10 cellular contexts compared by ENCODE assay signal in genomic region chr3:53140575-53141467, GRCh38. TPM values are rescaled to one million over a fixed set of nuclear protein-coding genes. Genes with fewer than 3 reads are reported as not detected.
DNase-seq lines count a peak whose midpoint lies in the region; ATAC-seq and TF ChIP-seq lines count a peak whose summit lies in the region.
"Had no signal": no experiment of that assay in that cellular context is flagged by ENCODE, and none has a peak within 500 bp of the region (broad histone marks: within the 10 kb centered on the region; RNA-seq: fewer than 3 reads in every experiment).

No MANE protein-coding gene starts in this region.

- H3K9me3 Mint-ChIP-seq in activated CD8-positive, alpha-beta memory T cell treated with anti-CD3 and anti-CD28 coated beads, Interleukin-2, amount 10 ng/mL, durations not matched to agents 7 days and 5 days (ENCODE audit: low read depth) = no peaks in the 10 kb centered on the region
- no peaks in the 10 kb centered on the region for H3K9me3 Mint-ChIP-seq in stimulated activated naive B cell treated with anti-CD40 and anti-IgM and Interleukin-4, amounts not matched to agents 10 μg/mL and 1 μg/mL and 100 μg/mL, for 72 hours

- DNase-seq in activated CD8-positive, alpha-beta memory T cell treated with anti-CD3 and anti-CD28 coated beads, Interleukin-2, amount 10 ng/mL, durations not matched to agents 7 days and 5 days = no peak
- DNase-seq in activated CD8-positive, alpha-beta memory T cell treated with anti-CD3 and anti-CD28 coated beads, Interleukin-2, amount 50 U/mL, for 48 hours = no peak
- DNase-seq in OCI-LY7 (ENCODE audit: low spot score) = no peak
- peak; percentile 68 for DNase-seq in fibroblast of pulmonary artery (ENCODE audit: low read depth)
- no peak for DNase-seq in stimulated activated naive B cell treated with anti-CD40 and anti-IgM and Interleukin-4, amounts not matched to agents 10 μg/mL and 1 μg/mL and 100 μg/mL, for 72 hours
- no peak for DNase-seq in central memory CD4-positive, alpha-beta T cell
- DNase-seq in esophagus muscularis mucosa (ENCODE audit: extremely low spot score) = no peak
- DNase-seq: NCI-H82, occipital lobe had no signal

- no peak overlapping the region for H3K27ac Mint-ChIP-seq in activated CD8-positive, alpha-beta memory T cell treated with anti-CD3 and anti-CD28 coated beads, Interleukin-2, amount 10 ng/mL, durations not matched to agents 7 days and 5 days
- H3K27ac Mint-ChIP-seq in stimulated activated naive B cell treated with anti-CD40 and anti-IgM and Interleukin-4, amounts not matched to agents 10 μg/mL and 1 μg/mL and 100 μg/mL, for 72 hours = no peak overlapping the region

- intact Hi-C loops in OCI-LY7 (cut with micrococcal nuclease; ENCODE audit: unreplicated experiment) = no loop called here
- intact Hi-C loops in esophagus muscularis mucosa (cut with DNase I) = no loop called here

- peak; percentile 35 for ATAC-seq in activated CD8-positive, alpha-beta memory T cell treated with anti-CD3 and anti-CD28 coated beads, Interleukin-2, amount 10 ng/mL, durations not matched to agents 7 days and 5 days
- ATAC-seq in stimulated activated naive B cell treated with anti-CD40 and anti-IgM and Interleukin-4, amounts not matched to agents 10 μg/mL and 1 μg/mL and 100 μg/mL, for 72 hours (replicated peaks) = peak; percentile 60 to 68
- no peak for ATAC-seq in HG02981 (IDR thresholded peaks at IDR 0.05; ENCODE audit: unreplicated experiment)

- CTCF ChIA-PET in activated CD8-positive, alpha-beta memory T cell treated with anti-CD3 and anti-CD28 coated beads, Interleukin-2, amount 10 ng/mL, durations not matched to agents 7 days and 5 days (lab: Charles Lee) = interaction anchor here (0.5 to 1.7 kb wide), 6 partner anchors 9 to 1709 kb away, joined by 3 to 5 read pairs (median 3); no protein-coding TSS in a partner anchor
- CTCF ChIA-PET in OCI-LY7 (lab: Charles Lee; ENCODE audit: unreplicated experiment) = no interaction called here

- H3K79me2 ChIP-seq in OCI-LY7 (ENCODE audit: insufficient read depth, low read depth, low read length) = no peaks in the 10 kb centered on the region

- WGBS in esophagus muscularis mucosa = 84% methylated on average over 5 of the region's 5 CpGs

- no peak for TF ChIP-seq EP300 in esophagus muscularis mucosa (IDR thresholded peaks at IDR 0.05)

- H3K9me3 ChIP-seq in OCI-LY7 (ENCODE audit: low read length) (no peaks in the 10 kb centered on the region), esophagus muscularis mucosa (no peaks in the 10 kb centered on the region)

- H3K4me3 ChIP-seq in OCI-LY7 (ENCODE audit: low read depth, low read length, poor library complexity, severe bottlenecking) = no peak overlapping the region
- no peak overlapping the region for H3K4me3 ChIP-seq in fibroblast of pulmonary artery (replicated peaks; ENCODE audit: low read depth, low read length)
- no peak overlapping the region for H3K4me3 ChIP-seq in esophagus muscularis mucosa

- TF ChIP-seq CTCF in OCI-LY7 (conservative IDR thresholded peaks at IDR 0.05; ENCODE audit: low read length) = no peak
- TF ChIP-seq CTCF in fibroblast of pulmonary artery (IDR thresholded peaks at IDR 0.05; ENCODE audit: low read length, missing control alignments) = no peak
- TF ChIP-seq CTCF in esophagus muscularis mucosa (IDR thresholded peaks at IDR 0.05) = no peak

- H3K27ac ChIP-seq in OCI-LY7 (ENCODE audit: low read depth, low read length, poor library complexity, severe bottlenecking) (no peak overlapping the region), esophagus muscularis mucosa (replicated peaks in 1 of 4) (no peak overlapping the region)

- no peak overlapping the region for H3K4me3 Mint-ChIP-seq in activated CD8-positive, alpha-beta memory T cell treated with anti-CD3 and anti-CD28 coated beads, Interleukin-2, amount 10 ng/mL, durations not matched to agents 7 days and 5 days
- H3K4me3 Mint-ChIP-seq in stimulated activated naive B cell treated with anti-CD40 and anti-IgM and Interleukin-4, amounts not matched to agents 10 μg/mL and 1 μg/mL and 100 μg/mL, for 72 hours = no peak overlapping the region

- BruUV-seq in OCI-LY7 (replicated peaks; lab: Mats Ljungman, UMichigan) = no TSS peak

- POLR2A ChIA-PET in OCI-LY7 (lab: Charles Lee) = interaction anchor here (0.6 to 1.0 kb wide), 3 partner anchors 9 to 75 kb away, joined by 3 to 6 read pairs (median 3); no protein-coding TSS in a partner anchor

- H3K9me2 ChIP-seq in OCI-LY7 (ENCODE audit: insufficient read depth, low read length) = no peaks in the 10 kb centered on the region

- H3K36me3 Mint-ChIP-seq in activated CD8-positive, alpha-beta memory T cell treated with anti-CD3 and anti-CD28 coated beads, Interleukin-2, amount 10 ng/mL, durations not matched to agents 7 days and 5 days = no peaks in the 10 kb centered on the region
- no peaks in the 10 kb centered on the region for H3K36me3 Mint-ChIP-seq in stimulated activated naive B cell treated with anti-CD40 and anti-IgM and Interleukin-4, amounts not matched to agents 10 μg/mL and 1 μg/mL and 100 μg/mL, for 72 hours

- no peaks in the 10 kb centered on the region for H3K27me3 Mint-ChIP-seq in activated CD8-positive, alpha-beta memory T cell treated with anti-CD3 and anti-CD28 coated beads, Interleukin-2, amount 10 ng/mL, durations not matched to agents 7 days and 5 days
- no peaks in the 10 kb centered on the region for H3K27me3 Mint-ChIP-seq in stimulated activated naive B cell treated with anti-CD40 and anti-IgM and Interleukin-4, amounts not matched to agents 10 μg/mL and 1 μg/mL and 100 μg/mL, for 72 hours

- H4K20me1 ChIP-seq in OCI-LY7 (ENCODE audit: insufficient read depth, low read length) = no peaks in the 10 kb centered on the region

- peak overlapping the region; percentile 60 for H2AFZ ChIP-seq in OCI-LY7 (ENCODE audit: low read length)

- H3K27me3 ChIP-seq in esophagus muscularis mucosa = no peaks in the 10 kb centered on the region

- TF ChIP-seq POLR2A in esophagus muscularis mucosa (IDR thresholded peaks at IDR 0.05; ENCODE audit: low read depth) = no peak

- 0 out of 2 replicates have a peak overlapping the region, but pooled peaks have one; percentile 15 for H3K4me2 ChIP-seq in OCI-LY7 (ENCODE audit: low read length)

- H3K4me1 Mint-ChIP-seq in activated CD8-positive, alpha-beta memory T cell treated with anti-CD3 and anti-CD28 coated beads, Interleukin-2, amount 10 ng/mL, durations not matched to agents 7 days and 5 days = no peaks in the 10 kb centered on the region
- H3K4me1 Mint-ChIP-seq in stimulated activated naive B cell treated with anti-CD40 and anti-IgM and Interleukin-4, amounts not matched to agents 10 μg/mL and 1 μg/mL and 100 μg/mL, for 72 hours = peaks cover 13 to 21% of the 10 kb centered on the region in 2 donors

- no peaks in the 10 kb centered on the region for H3K36me3 ChIP-seq in OCI-LY7 (ENCODE audit: insufficient read depth, low read length)
- no peaks in the 10 kb centered on the region for H3K36me3 ChIP-seq in esophagus muscularis mucosa

- peaks cover 38% of the 10 kb centered on the region for H3K4me1 ChIP-seq in OCI-LY7 (ENCODE audit: insufficient read depth, low read length, poor library complexity, severe bottlenecking)
- H3K4me1 ChIP-seq in esophagus muscularis mucosa = peaks cover 0 to 24% (median 18%) of the 10 kb centered on the region in 4 donors

RNA-seq across cellular contexts. Expression of gene RFT1, which starts 10.6 kb away (rescaled TPM):
- total RNA-seq in activated CD8-positive, alpha-beta memory T cell treated with anti-CD3 and anti-CD28 coated beads, Interleukin-2, amount 10 ng/mL, durations not matched to agents 7 days and 5 days = 10 to 100 TPM; 32.4 to 38.3 TPM
- 9.9 and 15.8 TPM in 2 replicates for total RNA-seq in OCI-LY7 (2014; rRNA removed; shearing (Covaris generic))
- total RNA-seq in OCI-LY7 (2022) (34.7 and 34.8 TPM in 2 replicates), esophagus muscularis mucosa (10 to 100 TPM in 1 of 4 donors, 1 to 10 TPM in 3; 6.8 to 10.3 (median 9.0) TPM)

RNA-seq across cellular contexts. Expression of gene PRKCD, which starts 20.2 kb away (rescaled TPM):
- 10 to 100 TPM; 17.2 to 18.7 TPM for total RNA-seq in activated CD8-positive, alpha-beta memory T cell treated with anti-CD3 and anti-CD28 coated beads, Interleukin-2, amount 10 ng/mL, durations not matched to agents 7 days and 5 days
- 9.5 and 13.3 TPM in 2 replicates for total RNA-seq in OCI-LY7 (2014; rRNA removed; shearing (Covaris generic))
- 91.6 and 108 TPM in 2 replicates for total RNA-seq in OCI-LY7 (2022)
- 10 to 100 TPM in 3 of 4 donors, 1 to 10 TPM in 1; 7.0 to 16.7 (median 12.4) TPM for total RNA-seq in esophagus muscularis mucosa
